In the genomic region with DNA sequence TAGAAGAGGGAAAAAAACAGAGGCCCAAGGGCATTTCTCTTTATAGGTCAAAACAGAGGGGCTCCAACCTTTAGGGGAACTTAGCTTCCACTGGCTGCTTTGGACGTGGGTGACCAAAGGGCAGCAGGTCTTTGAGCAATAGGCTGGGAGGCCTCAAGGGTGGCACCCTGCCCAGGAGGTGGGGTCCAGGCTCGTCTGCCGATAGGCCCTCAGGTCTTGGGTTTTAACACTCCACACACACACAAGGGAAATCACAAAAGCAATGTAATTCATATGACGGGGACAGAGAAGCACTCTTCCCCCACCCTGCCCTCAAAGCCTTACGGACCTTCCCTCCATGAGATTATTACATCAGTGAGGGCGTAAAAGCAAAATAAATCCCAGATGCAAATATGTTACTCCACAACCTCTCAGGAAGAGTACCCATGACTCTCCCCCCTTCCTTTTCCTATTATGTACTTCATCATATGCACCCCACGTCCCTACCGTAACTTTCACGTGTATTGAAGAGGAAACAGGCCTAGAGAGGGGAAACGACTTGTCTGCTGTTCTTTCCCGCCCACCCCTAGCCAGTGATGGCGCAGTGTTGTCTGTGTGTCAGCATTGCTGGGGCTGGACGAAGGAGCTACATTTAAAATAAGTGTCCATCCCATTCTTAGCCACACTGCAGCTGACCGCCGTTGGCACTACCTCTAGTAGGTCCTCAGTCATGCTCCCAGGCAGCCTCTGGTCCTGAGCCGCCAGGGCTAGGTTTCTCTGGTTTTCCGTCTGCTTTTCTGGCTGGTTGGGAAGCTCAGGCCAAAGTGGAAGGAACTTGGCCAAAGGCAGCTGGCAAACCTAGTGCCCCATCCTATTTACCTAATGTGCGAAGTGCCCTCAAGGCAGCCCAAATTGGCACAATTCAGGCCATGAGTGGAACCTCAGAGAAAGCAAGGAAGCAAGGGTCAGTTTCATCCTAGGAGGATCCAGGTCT, we compare ENCODE assay signal across 11 cellular contexts. TPM values are rescaled to one million over a fixed set of nuclear protein-coding genes. Genes with fewer than 3 reads are reported as not detected.
DNase-seq lines count a peak whose midpoint lies in the region; ATAC-seq and TF ChIP-seq lines count a peak whose summit lies in the region.
"Had no signal": no experiment of that assay in that cellular context is flagged by ENCODE, and none has a peak within 500 bp of the region (broad histone marks: within the 10 kb centered on the region; RNA-seq: fewer than 3 reads in every experiment).

No MANE protein-coding gene starts in this region.

- H3K4me1 Mint-ChIP-seq in activated T-cell treated with anti-CD3 and anti-CD28 coated beads, Interleukin-2, amount 50 U/mL, for 24 hours (ENCODE audit: low read depth), result peaks cover 22% of the 10 kb centered on the region
- H3K4me1 Mint-ChIP-seq in activated T-helper 2 cell treated with anti-CD3 and anti-CD28 coated beads, Interferon-gamma antibody, Interleukin-2, Interleukin-4, amounts not matched to agents 10 μg/mL and 5 μg/mL and 100 μg/mL, durations not matched to agents 14 hours and 24 hours and 36 hours (ENCODE audit: low read depth), result peaks cover 21% of the 10 kb centered on the region
- H3K4me1 Mint-ChIP-seq in type B pancreatic cell (ENCODE audit: unreplicated experiment), result peaks cover 22% of the 10 kb centered on the region

- H3K4me3 Mint-ChIP-seq in activated T-cell treated with anti-CD3 and anti-CD28 coated beads, Interleukin-2, amount 50 U/mL, for 24 hours, result no peak overlapping the region
- H3K4me3 Mint-ChIP-seq in activated T-helper 2 cell treated with anti-CD3 and anti-CD28 coated beads, Interferon-gamma antibody, Interleukin-2, Interleukin-4, amounts not matched to agents 10 μg/mL and 5 μg/mL and 100 μg/mL, durations not matched to agents 14 hours and 24 hours and 36 hours (ENCODE audit: low read depth), result no peak overlapping the region
- peak overlapping the region; percentile 85 for H3K4me3 Mint-ChIP-seq in type B pancreatic cell
- H3K4me3 Mint-ChIP-seq: activated naive CD4-positive, alpha-beta T cell treated with anti-CD3 and anti-CD28 coated beads, Interleukin-2, amount 10 ng/mL, durations not matched to agents 7 days and 5 days had no signal

- H3K36me3 Mint-ChIP-seq in activated T-cell treated with anti-CD3 and anti-CD28 coated beads, Interleukin-2, amount 50 U/mL, for 24 hours (ENCODE audit: low read depth), result peaks cover 48% of the 10 kb centered on the region
- peaks cover 34% of the 10 kb centered on the region for H3K36me3 Mint-ChIP-seq in activated T-helper 2 cell treated with anti-CD3 and anti-CD28 coated beads, Interferon-gamma antibody, Interleukin-2, Interleukin-4, amounts not matched to agents 10 μg/mL and 5 μg/mL and 100 μg/mL, durations not matched to agents 14 hours and 24 hours and 36 hours (ENCODE audit: low read depth)
- peaks cover 21% of the 10 kb centered on the region for H3K36me3 Mint-ChIP-seq in type B pancreatic cell

- no peaks in the 10 kb centered on the region for H3K9me3 Mint-ChIP-seq in activated T-cell treated with anti-CD3 and anti-CD28 coated beads, Interleukin-2, amount 50 U/mL, for 24 hours
- H3K9me3 Mint-ChIP-seq in activated T-helper 2 cell treated with anti-CD3 and anti-CD28 coated beads, Interferon-gamma antibody, Interleukin-2, Interleukin-4, amounts not matched to agents 10 μg/mL and 5 μg/mL and 100 μg/mL, durations not matched to agents 14 hours and 24 hours and 36 hours, result no peaks in the 10 kb centered on the region
- no peaks in the 10 kb centered on the region for H3K9me3 Mint-ChIP-seq in type B pancreatic cell
- H3K9me3 Mint-ChIP-seq: activated naive CD4-positive, alpha-beta T cell treated with anti-CD3 and anti-CD28 coated beads, Interleukin-2, amount 10 ng/mL, durations not matched to agents 7 days and 5 days had no signal

- no peak for TF ChIP-seq CTCF in type B pancreatic cell (conservative IDR thresholded peaks at IDR 0.05)

- intact Hi-C loops in activated T-helper 2 cell treated with anti-CD3 and anti-CD28 coated beads, Interferon-gamma antibody, Interleukin-2, Interleukin-4, amounts not matched to agents 10 μg/mL and 5 μg/mL and 100 μg/mL, durations not matched to agents 14 hours and 24 hours and 36 hours (cut with micrococcal nuclease), result no loop called here

- H3K27me3 Mint-ChIP-seq in activated T-cell treated with anti-CD3 and anti-CD28 coated beads, Interleukin-2, amount 50 U/mL, for 24 hours, result no peaks in the 10 kb centered on the region
- H3K27me3 Mint-ChIP-seq in activated T-helper 2 cell treated with anti-CD3 and anti-CD28 coated beads, Interferon-gamma antibody, Interleukin-2, Interleukin-4, amounts not matched to agents 10 μg/mL and 5 μg/mL and 100 μg/mL, durations not matched to agents 14 hours and 24 hours and 36 hours (ENCODE audit: low read depth), result no peaks in the 10 kb centered on the region
- no peaks in the 10 kb centered on the region for H3K27me3 Mint-ChIP-seq in type B pancreatic cell
- H3K27me3 Mint-ChIP-seq: activated naive CD4-positive, alpha-beta T cell treated with anti-CD3 and anti-CD28 coated beads, Interleukin-2, amount 10 ng/mL, durations not matched to agents 7 days and 5 days had no signal

- DNase-seq in activated T-cell treated with anti-CD3 and anti-CD28 coated beads, Interleukin-2, amount 50 U/mL, for 24 hours, result no peak
- DNase-seq in activated T-cell treated with anti-CD3 and anti-CD28 coated beads, Interleukin-2, amount 50 U/mL, for 48 hours, result no peak
- no peak for DNase-seq in activated T-helper 2 cell treated with anti-CD3 and anti-CD28 coated beads, Interferon-gamma antibody, Interleukin-2, Interleukin-4, amounts not matched to agents 10 μg/mL and 5 μg/mL and 100 μg/mL, durations not matched to agents 14 hours and 24 hours and 36 hours (ENCODE audit: low spot score)
- DNase-seq in left lobe of liver (ENCODE audit: low spot score) (peak; percentile 98), type B pancreatic cell (ENCODE audit: extremely low spot score, unreplicated experiment) (no peak), NCI-H2227 treated with DMSO at 0.1 percent for 48 hours (lab: John Stamatoyannopoulos, UW) (no peak)
- no peak for DNase-seq in activated T-cell treated with anti-CD3 and anti-CD28 coated beads, Interleukin-2, amount 50 U/mL, for 1 hour
- DNase-seq: activated naive CD4-positive, alpha-beta T cell treated with anti-CD3 and anti-CD28 coated beads, Interleukin-2, amount 10 ng/mL, durations not matched to agents 7 days and 5 days; NCI-H1092 treated with DMSO at 0.1 percent for 48 hours; NCI-H446 treated with DMSO at 0.1 percent for 48 hours had no signal

- peak overlapping the region; percentile 84 for H3K27ac Mint-ChIP-seq in activated T-cell treated with anti-CD3 and anti-CD28 coated beads, Interleukin-2, amount 50 U/mL, for 24 hours
- H3K27ac Mint-ChIP-seq in activated T-helper 2 cell treated with anti-CD3 and anti-CD28 coated beads, Interferon-gamma antibody, Interleukin-2, Interleukin-4, amounts not matched to agents 10 μg/mL and 5 μg/mL and 100 μg/mL, durations not matched to agents 14 hours and 24 hours and 36 hours, result peak overlapping the region; percentile 32
- no peak overlapping the region for H3K27ac Mint-ChIP-seq in type B pancreatic cell
- H3K27ac Mint-ChIP-seq: activated naive CD4-positive, alpha-beta T cell treated with anti-CD3 and anti-CD28 coated beads, Interleukin-2, amount 10 ng/mL, durations not matched to agents 7 days and 5 days had no signal

- ATAC-seq in left lobe of liver (peak; percentile 59), GM18867 (IDR thresholded peaks at IDR 0.05; ENCODE audit: unreplicated experiment) (no peak)

RNA-seq across cellular contexts. Expression of a gene that starts 2.1 kb away (rescaled TPM):
- total RNA-seq in activated T-helper 2 cell treated with anti-CD3 and anti-CD28 coated beads, Interferon-gamma antibody, Interleukin-2, Interleukin-4, amounts not matched to agents 10 μg/mL and 5 μg/mL and 100 μg/mL, durations not matched to agents 14 hours and 24 hours and 36 hours, result 72.0 and 73.8 TPM in 2 replicates
- total RNA-seq in left lobe of liver (239 TPM), type B pancreatic cell (ENCODE audit: low replicate concordance) (84.1 and 102 TPM in 2 replicates)
